8 cellular contexts compared by ENCODE assay signal in genomic region chr12:11486623-11487444, GRCh38.
DNase-seq lines count a peak whose midpoint lies in the region; ATAC-seq and FAIRE-seq lines count a peak whose summit lies in the region.

No MANE protein-coding gene starts in this region.

- H3K27me3 ChIP-seq in CD4-positive, CD25-positive, alpha-beta regulatory T cell (ENCODE audit: control insufficient read depth, insufficient read depth, low read length), result peaks cover 2% of the 10 kb centered on the region

- H3K27ac Mint-ChIP-seq in CD4-positive, CD25-positive, alpha-beta regulatory T cell, result peak overlapping the region in 1 of 3 donors; percentile 1

- H3K4me1 ChIP-seq in CD4-positive, CD25-positive, alpha-beta regulatory T cell (ENCODE audit: control insufficient read depth, insufficient read depth, low read length, poor library complexity, severe bottlenecking), result no peaks in the 10 kb centered on the region

- H3K4me3 Mint-ChIP-seq in CD4-positive, CD25-positive, alpha-beta regulatory T cell, result no peak overlapping the region

- peak; percentile 93 to 94 for ATAC-seq in CD4-positive, CD25-positive, alpha-beta regulatory T cell (ENCODE audit: low read depth in 2 of 2)
- peak; percentile 77 for ATAC-seq in GM19397 (IDR thresholded peaks at IDR 0.05; ENCODE audit: unreplicated experiment)

- no peaks in the 10 kb centered on the region for H3K9me3 ChIP-seq in CD4-positive, CD25-positive, alpha-beta regulatory T cell (ENCODE audit: control insufficient read depth in 2 of 2, low read length in 2 of 2)

- H3K27me3 Mint-ChIP-seq in CD4-positive, CD25-positive, alpha-beta regulatory T cell, result peaks cover 12% of the 10 kb centered on the region

- H3K27ac ChIP-seq in CD4-positive, CD25-positive, alpha-beta regulatory T cell (ENCODE audit: insufficient read depth, low read length, poor library complexity, severe bottlenecking), result no peak overlapping the region

- H3K36me3 Mint-ChIP-seq in CD4-positive, CD25-positive, alpha-beta regulatory T cell, result no peaks in the 10 kb centered on the region

- peak; percentile 96 for FAIRE-seq in endometrium (lab: Jason Lieb, UNC)

- no peaks in the 10 kb centered on the region for H3K9me3 Mint-ChIP-seq in CD4-positive, CD25-positive, alpha-beta regulatory T cell

- peaks cover 0 to 5% (median 4%) of the 10 kb centered on the region in 4 donors for H3K4me1 Mint-ChIP-seq in CD4-positive, CD25-positive, alpha-beta regulatory T cell

- peak overlapping the region; percentile 21 for H3K4me3 ChIP-seq in CD4-positive, CD25-positive, alpha-beta regulatory T cell (ENCODE audit: low read depth, low read length)

- no peaks in the 10 kb centered on the region for H3K36me3 ChIP-seq in CD4-positive, CD25-positive, alpha-beta regulatory T cell (ENCODE audit: control insufficient read depth, insufficient read depth, low read length)

- peak; percentile 66 to 91 (median 83) for DNase-seq in CD4-positive, CD25-positive, alpha-beta regulatory T cell
- DNase-seq in HT-29 (ENCODE audit: low spot score) (peak; percentile 94), NOMO-1 (lab: John Stamatoyannopoulos, UW; ENCODE audit: unreplicated experiment in 2 of 2) (peak; percentile 75 to 78), middle frontal gyrus (ENCODE audit: extremely low spot score, low spot score) (peak; percentile 70)
- DNase-seq in activated CD8-positive, alpha-beta memory T cell treated with anti-CD3 and anti-CD28 coated beads for 4 hours (ENCODE audit: low read depth in 2 of 2), result peak; percentile 48 to 63
- DNase-seq in stimulated activated CD8-positive, alpha-beta memory T cell treated with anti-CD3 and anti-CD28 coated beads, Interleukin-4, amount 100 ng/mL, for 24 hours (ENCODE audit: low read depth), result peak; percentile 61
